Comparison of ENCODE assay signal across 1 cellular context in genomic region chr5:76319673-76320072, GRCh38.
TF ChIP-seq lines count a peak whose summit lies in the region.

No MANE protein-coding gene starts in this region.

TF ChIP-seq in K562, 482 proteins besides CTCF, POLR2A, EP300 and RAD21 (continued from another document and continues in another):
- TF ChIP-seq ARNT (IDR thresholded peaks at IDR 0.05) (peak in 1 of 2 experiments; percentile 85; a peak in 1 of 4 replicates), HMBOX1 (IDR thresholded peaks at IDR 0.05) (peak; percentile 87), ZC3H8 (IDR thresholded peaks at IDR 0.05) (no peak), GABPA (tag; conservative IDR thresholded peaks at IDR 0.05; ENCODE audit: low read depth) (peak; percentile 52), KDM1A (IDR thresholded peaks at IDR 0.05) (peak; percentile 96), SIN3A (IDR thresholded peaks at IDR 0.05; ENCODE audit: borderline replicate concordance in 2 of 2, control insufficient read depth in 1 of 2, low read depth in 2 of 2, low read length in 2 of 2) (no peak), ARID3B (CRISPR knock-in tag; IDR thresholded peaks at IDR 0.05; ENCODE audit: borderline replicate concordance) (no peak), ZMIZ1 (IDR thresholded peaks at IDR 0.05; ENCODE audit: low read depth in 2 of 2, low read length in 2 of 2) (peak in 1 of 2 experiments; percentile 81; a peak in 2 of 4 replicates), RBM34 (IDR thresholded peaks at IDR 0.05; ENCODE audit: borderline replicate concordance, insufficient read depth, low read length) (no peak), E4F1 (CRISPR knock-in tag; IDR thresholded peaks at IDR 0.05; ENCODE audit: borderline replicate concordance) (no peak), ZNF79 (CRISPR knock-in tag; IDR thresholded peaks at IDR 0.05; ENCODE audit: low read depth) (no peak), ZNF449 (CRISPR knock-in tag; IDR thresholded peaks at IDR 0.05) (no peak), ZKSCAN8 (CRISPR knock-in tag; IDR thresholded peaks at IDR 0.05) (peak; percentile 68; the same call in 1 of the 2 replicates), ZNF75A (CRISPR knock-in tag; IDR thresholded peaks at IDR 0.05) (no peak), ZNF239 (CRISPR knock-in tag; IDR thresholded peaks at IDR 0.05) (no peak), TFAP4 (CRISPR knock-in tag; IDR thresholded peaks at IDR 0.05; ENCODE audit: borderline replicate concordance) (no peak), ZNF584 (CRISPR knock-in tag; IDR thresholded peaks at IDR 0.05; ENCODE audit: low read depth) (no peak), ZBTB26 (CRISPR knock-in tag; IDR thresholded peaks at IDR 0.05) (no peak), RNF2 (IDR thresholded peaks at IDR 0.05) (peak; percentile 92), TFAM (CRISPR knock-in tag; conservative IDR thresholded peaks at IDR 0.05) (no peak), ESRRA (IDR thresholded peaks at IDR 0.05; ENCODE audit: borderline replicate concordance, low read depth) (no peak), LCOR (CRISPR knock-in tag; IDR thresholded peaks at IDR 0.05) (peak; percentile 51; the same call in 1 of the 2 replicates), MAFF (IDR thresholded peaks at IDR 0.05; ENCODE audit: low read length) (peak; percentile 19; the same call in 1 of the 2 replicates), ZNF589 (CRISPR knock-in tag; IDR thresholded peaks at IDR 0.05; ENCODE audit: low read depth) (no peak), DPF2 (IDR thresholded peaks at IDR 0.05) (peak; percentile 98), ZNF445 (CRISPR knock-in tag; IDR thresholded peaks at IDR 0.05; ENCODE audit: low read depth) (no peak), ID3 (CRISPR knock-in tag; IDR thresholded peaks at IDR 0.05) (no peak), ID3 (tag; IDR thresholded peaks at IDR 0.05) (no peak), ZFP30 (CRISPR knock-in tag; IDR thresholded peaks at IDR 0.05; ENCODE audit: borderline replicate concordance) (no peak), PHTF2 (CRISPR knock-in tag; IDR thresholded peaks at IDR 0.05) (no peak), HDGF (IDR thresholded peaks at IDR 0.05) (no peak), ZFPM2 (CRISPR knock-in tag; IDR thresholded peaks at IDR 0.05) (no peak), POLR3A (IDR thresholded peaks at IDR 0.05; ENCODE audit: borderline replicate concordance, extremely low read depth, insufficient read depth, insufficient read length) (no peak), ZBTB5 (IDR thresholded peaks at IDR 0.05) (no peak), ZSCAN32 (CRISPR knock-in tag; IDR thresholded peaks at IDR 0.05) (no peak), ZNF77 (CRISPR knock-in tag; IDR thresholded peaks at IDR 0.05) (no peak), NKRF (IDR thresholded peaks at IDR 0.05; ENCODE audit: borderline replicate concordance) (no peak), NFE2L1 (tag; IDR thresholded peaks at IDR 0.05; ENCODE audit: borderline replicate concordance, low read depth) (no peak), HSF4 (CRISPR knock-in tag; IDR thresholded peaks at IDR 0.05; ENCODE audit: borderline replicate concordance) (no peak), SMARCA5 (IDR thresholded peaks at IDR 0.05) (no peak), ASH1L (IDR thresholded peaks at IDR 0.05; ENCODE audit: borderline replicate concordance, low read depth, partially characterized antibody) (no peak), ADNP (tag; IDR thresholded peaks at IDR 0.05) (no peak), MTA1 (IDR thresholded peaks at IDR 0.05; ENCODE audit: borderline replicate concordance) (no peak), SAFB2 (IDR thresholded peaks at IDR 0.05; ENCODE audit: borderline replicate concordance, low read depth, low read length, severe bottlenecking) (no peak), MIER1 (IDR thresholded peaks at IDR 0.05; ENCODE audit: low read depth) (no peak), ZNF232 (CRISPR knock-in tag; IDR thresholded peaks at IDR 0.05) (no peak), CBFA2T3 (IDR thresholded peaks at IDR 0.05) (peak; percentile 97), HMG20B (CRISPR knock-in tag; IDR thresholded peaks at IDR 0.05) (no peak), HEY1 (CRISPR knock-in tag; IDR thresholded peaks at IDR 0.05; ENCODE audit: borderline replicate concordance) (peak; percentile 19; the same call in 1 of the 2 replicates), SMARCB1 (IDR thresholded peaks at IDR 0.05; ENCODE audit: insufficient read length, low read depth) (no peak)
